In genomic region chr6:21728141-21728540, GRCh38 we compare ENCODE assay signal across 20 cellular contexts.
A peak's percentile ranks its signal among the peaks of the same experiment; 100 is the strongest.
DNase-seq lines count a peak whose midpoint lies in the region; ATAC-seq and TF ChIP-seq lines count a peak whose summit lies in the region.
"Had no signal": no experiment of that assay in that cellular context is flagged by ENCODE, and none has a peak within 500 bp of the region (broad histone marks: within the 10 kb centered on the region; RNA-seq: fewer than 3 reads in every experiment).

No MANE protein-coding gene starts in this region.

- DNase-seq in DND-41: no peak
- no peak for DNase-seq in WTC11 (ENCODE audit: low spot score)
- no peak for DNase-seq in neural progenitor cell (ENCODE audit: low spot score)
- DNase-seq in NOMO-1 treated with DMSO at 0.1 percent for 48 hours (lab: John Stamatoyannopoulos, UW; ENCODE audit: unreplicated experiment): no peak
- DNase-seq in BE2C: no peak
- DNase-seq in COR-L47 (lab: John Stamatoyannopoulos, UW): no peak
- DNase-seq: ACHN; AML-193; C1 segment of cervical spinal cord; Caco-2; CD4-positive, alpha-beta memory T cell; DMS153; EL; GDM1; GM23248; HFFc6 had no signal

- peaks cover 3% of the 10 kb centered on the region; the same call in 1 of the 2 replicates for H4K20me1 ChIP-seq in DND-41 (ENCODE audit: insufficient read depth, low read length)
- peaks cover 56% of the 10 kb centered on the region for H4K20me1 ChIP-seq in neural progenitor cell (ENCODE audit: low read depth)

- H3K27me3 Mint-ChIP-seq in WTC11 (ENCODE audit: low read depth) (no peaks in the 10 kb centered on the region), neural progenitor cell (ENCODE audit: insufficient read depth, low read depth) (peaks cover 2% of the 10 kb centered on the region)
- H3K27me3 Mint-ChIP-seq: CD4-positive, alpha-beta memory T cell had no signal

- H3K79me2 ChIP-seq in DND-41 (ENCODE audit: insufficient read depth, low read length) (peaks cover 92% of the 10 kb centered on the region), neural progenitor cell (ENCODE audit: low read depth) (peaks cover 100% of the 10 kb centered on the region)

- peaks cover 20% of the 10 kb centered on the region for H3F3A ChIP-seq in neural progenitor cell (ENCODE audit: low read depth)

- peak overlapping the region; percentile 39; the same call in 1 of the 2 replicates for H3K27ac ChIP-seq in DND-41 (ENCODE audit: low read length)
- no peak overlapping the region for H3K27ac ChIP-seq in neural progenitor cell
- H3K27ac ChIP-seq: 22Rv1, GM23248 had no signal

- H3K9me3 ChIP-seq in DND-41 (ENCODE audit: insufficient read depth, low read length, severe bottlenecking): no peaks in the 10 kb centered on the region
- no peaks in the 10 kb centered on the region for H3K9me3 ChIP-seq in neural progenitor cell (ENCODE audit: low read depth)
- no peaks in the 10 kb centered on the region for H3K9me3 ChIP-seq in BE2C
- H3K9me3 ChIP-seq: A549, Caco-2, HAP-1 had no signal

- H3K4me1 ChIP-seq in DND-41 (ENCODE audit: insufficient read depth, low read length) (peaks cover 53% of the 10 kb centered on the region), neural progenitor cell (peaks cover 31% of the 10 kb centered on the region), BE2C (peaks cover 4% of the 10 kb centered on the region; the same call in 1 of the 2 replicates)

- no peak overlapping the region for H2AFZ ChIP-seq in DND-41 (ENCODE audit: low read depth, low read length)
- H2AFZ ChIP-seq in neural progenitor cell (replicated peaks): no peak overlapping the region
- H2AFZ ChIP-seq: GM23248 had no signal

- H3K4me2 ChIP-seq in DND-41 (ENCODE audit: insufficient read depth, low read length): no peak overlapping the region
- H3K4me2 ChIP-seq in neural progenitor cell: no peak overlapping the region
- H3K4me2 ChIP-seq: A549 had no signal

- POLR2A ChIA-PET in WTC11 (lab: Charles Lee): no interaction called here

- H3K36me3 Mint-ChIP-seq in WTC11 (no peaks in the 10 kb centered on the region; the same call in 1 of the 2 replicates), neural progenitor cell (peaks cover 39% of the 10 kb centered on the region)
- H3K36me3 Mint-ChIP-seq: CD4-positive, alpha-beta memory T cell had no signal

- ATAC-seq in DND-41 (ENCODE audit: insufficient read depth, low read depth) (no peak), WTC11 (no peak)
- ATAC-seq: A549, GM12878 had no signal

- peaks cover 74% of the 10 kb centered on the region for H3K4me1 Mint-ChIP-seq in WTC11
- peaks cover 43% of the 10 kb centered on the region for H3K4me1 Mint-ChIP-seq in neural progenitor cell
- H3K4me1 Mint-ChIP-seq: CD4-positive, alpha-beta memory T cell had no signal

- H3K9ac ChIP-seq in DND-41 (ENCODE audit: low read depth, low read length) (no peak overlapping the region), neural progenitor cell (no peak overlapping the region)
- H3K9ac ChIP-seq: GM23248 had no signal

- H3K4me3 Mint-ChIP-seq in WTC11 (no peak overlapping the region), neural progenitor cell (no peak overlapping the region)
- H3K4me3 Mint-ChIP-seq: CD4-positive, alpha-beta memory T cell; HFFc6 had no signal

- TF ChIP-seq CTCF in DND-41 (IDR thresholded peaks at IDR 0.05; ENCODE audit: borderline replicate concordance, extremely low read depth, low read length, poor library complexity, severe bottlenecking): no peak
- TF ChIP-seq CTCF in WTC11 (IDR thresholded peaks at IDR 0.05): no peak
- no peak for TF ChIP-seq CTCF in neural progenitor cell (IDR thresholded peaks at IDR 0.05)
- no peak for TF ChIP-seq CTCF in BE2C (IDR thresholded peaks at IDR 0.05; ENCODE audit: low read depth, low read length)

- H3K9me3 Mint-ChIP-seq in WTC11 (no peaks in the 10 kb centered on the region), neural progenitor cell (peaks cover 9% of the 10 kb centered on the region)
- H3K9me3 Mint-ChIP-seq: CD4-positive, alpha-beta memory T cell; HFFc6 had no signal

- H3K27ac Mint-ChIP-seq in WTC11 (peak overlapping the region; percentile 81), neural progenitor cell (peak overlapping the region; percentile 19)
- H3K27ac Mint-ChIP-seq: CD4-positive, alpha-beta memory T cell; HFFc6 had no signal

- H3K36me3 ChIP-seq in DND-41 (ENCODE audit: insufficient read depth, low read length): no peaks in the 10 kb centered on the region
- no peaks in the 10 kb centered on the region for H3K36me3 ChIP-seq in neural progenitor cell
- H3K36me3 ChIP-seq in BE2C: no peaks in the 10 kb centered on the region
- H3K36me3 ChIP-seq: HAP-1 had no signal

- CTCF ChIA-PET in WTC11 (lab: Charles Lee): no interaction called here

- no peaks in the 10 kb centered on the region for H3K27me3 ChIP-seq in DND-41 (ENCODE audit: insufficient read depth, low read length, poor library complexity)
- H3K27me3 ChIP-seq in neural progenitor cell: no peaks in the 10 kb centered on the region
- no peaks in the 10 kb centered on the region for H3K27me3 ChIP-seq in BE2C

- no peak overlapping the region for H3K4me3 ChIP-seq in DND-41 (ENCODE audit: low read depth in 1 of 2, low read length in 2 of 2)
- H3K4me3 ChIP-seq in neural progenitor cell: no peak overlapping the region
- no peak overlapping the region for H3K4me3 ChIP-seq in BE2C (ENCODE audit: low read depth, low read length)
- H3K4me3 ChIP-seq: A549, GM12878, GM23248, HAP-1 had no signal

TF ChIP-seq in WTC11, 78 proteins besides CTCF, POLR2A, EP300 and RAD21 (continues in another document):
- TF ChIP-seq IRF1 (CRISPR knock-in tag; IDR thresholded peaks at IDR 0.05): no peak
- TF ChIP-seq NR2C2 (CRISPR knock-in tag; IDR thresholded peaks at IDR 0.05): no peak
- TF ChIP-seq ATF2 (CRISPR knock-in tag; IDR thresholded peaks at IDR 0.05; ENCODE audit: borderline replicate concordance, low read depth): no peak
- no peak for TF ChIP-seq ZNF671 (CRISPR knock-in tag; IDR thresholded peaks at IDR 0.05)
- TF ChIP-seq ETV6 (CRISPR knock-in tag; IDR thresholded peaks at IDR 0.05): no peak
- no peak for TF ChIP-seq PRDM15 (CRISPR knock-in tag; IDR thresholded peaks at IDR 0.05)
- no peak for TF ChIP-seq RORB (CRISPR knock-in tag; IDR thresholded peaks at IDR 0.05)
- no peak for TF ChIP-seq ERG (CRISPR knock-in tag; IDR thresholded peaks at IDR 0.05)
